11 cellular contexts compared by ENCODE assay signal in the genomic region with DNA sequence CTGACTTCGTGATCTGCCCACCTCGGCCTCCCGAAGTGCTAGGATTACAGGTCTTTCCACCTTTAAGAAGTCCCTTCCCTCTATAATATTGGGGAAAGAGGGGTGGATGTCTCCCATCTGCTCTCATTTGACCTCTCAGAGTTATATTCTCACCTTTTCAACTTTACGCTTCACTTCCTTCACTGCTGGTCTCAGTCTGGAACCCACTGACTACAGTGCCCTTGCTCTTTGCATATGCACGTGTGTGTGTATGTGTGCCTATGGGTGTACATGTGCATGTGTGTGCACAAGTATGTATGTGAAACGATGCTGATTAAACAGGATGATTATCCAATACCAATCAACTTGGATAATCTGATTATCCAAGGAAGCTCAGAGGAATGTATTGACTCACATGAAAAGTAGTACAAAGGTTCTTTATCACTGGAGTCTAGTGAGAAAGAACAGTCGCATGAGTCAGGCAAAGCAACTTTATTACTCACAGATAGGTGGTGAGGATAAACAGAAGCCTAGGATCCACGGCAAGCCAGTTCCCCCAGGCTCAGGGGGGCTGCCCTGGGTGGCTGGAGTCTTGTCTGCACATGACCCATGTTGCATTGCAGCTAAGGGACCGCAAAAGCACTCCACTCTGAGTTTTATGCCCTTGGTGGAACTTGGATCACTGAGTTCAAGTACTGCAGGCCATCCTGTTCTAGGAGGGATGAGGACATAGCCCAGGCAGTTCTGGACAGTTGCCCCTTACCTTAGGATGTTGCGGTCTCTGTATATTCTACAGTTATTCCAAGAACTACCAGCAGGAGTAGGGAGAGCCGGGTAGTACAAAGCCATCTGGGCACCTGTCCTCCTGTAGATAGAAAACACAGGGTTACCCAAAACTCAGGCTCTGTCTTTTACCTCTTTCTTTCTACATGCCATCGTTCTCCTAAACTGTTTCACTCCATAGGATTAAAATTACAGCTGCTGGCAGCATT. TPM values are rescaled to one million over a fixed set of nuclear protein-coding genes. Genes with fewer than 3 reads are reported as not detected.
DNase-seq lines count a peak whose midpoint lies in the region; ATAC-seq and TF ChIP-seq lines count a peak whose summit lies in the region.
"Had no signal": no experiment of that assay in that cellular context is flagged by ENCODE, and none has a peak within 500 bp of the region (broad histone marks: within the 10 kb centered on the region; RNA-seq: fewer than 3 reads in every experiment).

No MANE protein-coding gene starts in this region.

- H3K9me3 Mint-ChIP-seq in activated naive CD4-positive, alpha-beta T cell treated with anti-CD3 and anti-CD28 coated beads, Interleukin-2, amount 10 ng/mL, durations not matched to agents 7 days and 5 days, result no peaks in the 10 kb centered on the region
- H3K9me3 Mint-ChIP-seq in effector memory CD8-positive, alpha-beta T cell, result no peaks in the 10 kb centered on the region

- no peak for TF ChIP-seq CTCF in choroid plexus epithelial cell (conservative IDR thresholded peaks at IDR 0.05; ENCODE audit: low read depth, low read length)

- DNase-seq in Caki2 (ENCODE audit: low read depth) (peak; percentile 77), MG63 (peak; percentile 22), choroid plexus epithelial cell (ENCODE audit: low read depth) (peak; percentile 78), NCI-H2029 treated with DMSO at 0.1 percent for 48 hours (lab: John Stamatoyannopoulos, UW) (no peak), posterior cingulate gyrus (no peak)
- DNase-seq in activated naive CD4-positive, alpha-beta T cell treated with anti-CD3 and anti-CD28 coated beads, Interleukin-2, amount 10 ng/mL, durations not matched to agents 7 days and 5 days, result no peak
- DNase-seq in effector memory CD8-positive, alpha-beta T cell, result no peak
- DNase-seq: NCI-H748 treated with DMSO at 0.1 percent for 48 hours; stimulated activated CD4-positive, alpha-beta T cell treated with anti-CD3 and anti-CD28 coated beads, Interleukin-12 subunit alpha, Interleukin-12 subunit beta, amount 100 ng/mL, for 4 hours; T-helper 2 cell had no signal

- H3K27ac Mint-ChIP-seq in activated naive CD4-positive, alpha-beta T cell treated with anti-CD3 and anti-CD28 coated beads, Interleukin-2, amount 10 ng/mL, durations not matched to agents 7 days and 5 days, result no peak overlapping the region
- H3K27ac Mint-ChIP-seq in effector memory CD8-positive, alpha-beta T cell, result no peak overlapping the region

- H3K27me3 Mint-ChIP-seq in activated naive CD4-positive, alpha-beta T cell treated with anti-CD3 and anti-CD28 coated beads, Interleukin-2, amount 10 ng/mL, durations not matched to agents 7 days and 5 days, result peaks cover 6% of the 10 kb centered on the region
- peaks cover 27 to 35% of the 10 kb centered on the region in 2 donors for H3K27me3 Mint-ChIP-seq in effector memory CD8-positive, alpha-beta T cell

- CTCF ChIA-PET in activated naive CD4-positive, alpha-beta T cell treated with anti-CD3 and anti-CD28 coated beads, Interleukin-2, amount 10 ng/mL, durations not matched to agents 7 days and 5 days (lab: Charles Lee), result no interaction called here

- H3K9me3 ChIP-seq in MG63 (no peaks in the 10 kb centered on the region), mesodermal cell (ENCODE audit: control insufficient read depth, low read length) (no peaks in the 10 kb centered on the region)

- H3K4me3 ChIP-seq in MG63 (no peak overlapping the region), choroid plexus epithelial cell (ENCODE audit: low read depth, low read length) (no peak overlapping the region), mesodermal cell (ENCODE audit: extremely low read depth, insufficient read depth, low read length, poor library complexity, severe bottlenecking) (no peak overlapping the region)

- in situ Hi-C loops in Caki2 (cut with HindIII; ENCODE audit: low pct_unique_long_range_greater_than_20kb, low sequenced_read_pairs), result no loop called here

- H3K36me3 Mint-ChIP-seq in activated naive CD4-positive, alpha-beta T cell treated with anti-CD3 and anti-CD28 coated beads, Interleukin-2, amount 10 ng/mL, durations not matched to agents 7 days and 5 days, result no peaks in the 10 kb centered on the region
- no peaks in the 10 kb centered on the region for H3K36me3 Mint-ChIP-seq in effector memory CD8-positive, alpha-beta T cell (ENCODE audit: insufficient read depth)

- no peaks in the 10 kb centered on the region for H3K4me1 Mint-ChIP-seq in activated naive CD4-positive, alpha-beta T cell treated with anti-CD3 and anti-CD28 coated beads, Interleukin-2, amount 10 ng/mL, durations not matched to agents 7 days and 5 days
- H3K4me1 Mint-ChIP-seq in effector memory CD8-positive, alpha-beta T cell (ENCODE audit: low read depth in 2 of 2), result no peaks in the 10 kb centered on the region

- ATAC-seq in effector memory CD8-positive, alpha-beta T cell (replicated peaks), result no peak

- WGBS in mesodermal cell (ENCODE audit: insufficient coverage in 2 of 2), 2 experiments, result 82 to 85% methylated on average over 5 of the region's 12 CpGs

- H3K4me3 Mint-ChIP-seq in activated naive CD4-positive, alpha-beta T cell treated with anti-CD3 and anti-CD28 coated beads, Interleukin-2, amount 10 ng/mL, durations not matched to agents 7 days and 5 days, result no peak overlapping the region
- no peak overlapping the region for H3K4me3 Mint-ChIP-seq in effector memory CD8-positive, alpha-beta T cell

- no peaks in the 10 kb centered on the region for H3K27me3 ChIP-seq in MG63

- peak overlapping the region; percentile 88 for H3K27ac ChIP-seq in mesodermal cell (ENCODE audit: low read depth, low read length, severe bottlenecking)

- H3K36me3 ChIP-seq in MG63 (no peaks in the 10 kb centered on the region), mesodermal cell (ENCODE audit: control insufficient read depth, insufficient read depth, low read length) (no peaks in the 10 kb centered on the region)

- H3K4me1 ChIP-seq in mesodermal cell (ENCODE audit: control insufficient read depth, insufficient read depth, low read length, poor library complexity, severe bottlenecking), result peaks cover 12% of the 10 kb centered on the region

- intact Hi-C loops in posterior cingulate gyrus (cut with DNase I), result no loop called here

RNA-seq across cellular contexts. Expression of a gene that starts 50.9 kb away (rescaled TPM):
- 2.8 and 8.6 TPM in 2 replicates for total RNA-seq in Caki2 (2014; rRNA removed; shearing (Covaris generic); ENCODE audit: low replicate concordance)
- 7.4 and 53.4 TPM in 2 replicates for total RNA-seq in MG63 (2014; rRNA removed; shearing (Covaris generic); ENCODE audit: low replicate concordance)
- polyA plus RNA-seq in mesodermal cell (2013, experiment 1 of 2), result 22.7 TPM
- polyA plus RNA-seq in mesodermal cell (2013, experiment 2 of 2), result 25.9 TPM

Comparison
In these comparisons a context has a peak if more than half of its experiments do, and no peak if none do; other contexts are left out.
1. DNase-seq: peak in Caki2 (single experiment), MG63 (single experiment) and choroid plexus epithelial cell (single experiment); none in activated naive CD4-positive, alpha-beta T cell treated with anti-CD3 and anti-CD28 coated beads, Interleukin-2, amount 10 ng/mL, durations not matched to agents 7 days and 5 days (single experiment), NCI-H2029 treated with DMSO at 0.1 percent for 48 hours (single experiment), effector memory CD8-positive, alpha-beta T cell (0 of 3) and posterior cingulate gyrus (0 of 10).